Comparison of ENCODE assay signal across 16 cellular contexts in the genomic region with DNA sequence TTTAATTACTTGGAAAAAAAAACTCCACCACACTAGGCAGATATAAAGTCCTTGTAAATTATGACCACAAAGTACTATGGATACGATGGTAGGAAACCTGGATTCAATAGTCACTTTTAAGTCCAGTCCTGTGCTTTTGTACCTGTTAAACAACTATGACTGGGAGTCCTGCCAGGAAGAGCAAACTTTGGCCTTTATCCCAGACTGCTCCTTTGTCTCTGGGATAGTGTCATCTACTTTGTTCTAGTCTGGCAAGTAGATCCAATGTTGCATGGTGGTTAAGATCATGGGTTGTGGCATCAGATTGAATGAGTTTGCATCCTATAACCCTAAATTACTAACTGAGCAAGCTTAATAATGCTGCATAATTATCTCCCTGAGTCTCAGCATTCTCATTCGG.
DNase-seq lines count a peak whose midpoint lies in the region; ATAC-seq, FAIRE-seq and TF ChIP-seq lines count a peak whose summit lies in the region.
"Had no signal": no experiment of that assay in that cellular context is flagged by ENCODE, and none has a peak within 500 bp of the region (broad histone marks: within the 10 kb centered on the region; RNA-seq: fewer than 3 reads in every experiment).

No MANE protein-coding gene starts in this region.

- H3K4me3 ChIP-seq in epithelial cell of esophagus (ENCODE audit: low read length) = no peak overlapping the region

- no peak for ATAC-seq in GM18861 (IDR thresholded peaks at IDR 0.05; ENCODE audit: unreplicated experiment)
- ATAC-seq: activated CD4-positive, alpha-beta T cell treated with anti-CD3 and anti-CD28 coated beads for 36 hours had no signal

- TF ChIP-seq CTCF in epithelial cell of esophagus (IDR thresholded peaks at IDR 0.05; ENCODE audit: insufficient read depth, low read depth, low read length, missing control alignments) = no peak

- DNase-seq in H4 (ENCODE audit: low spot score) (peak; percentile 4), NCI-H748 treated with DMSO at 0.1 percent for 48 hours (lab: John Stamatoyannopoulos, UW) (peak; percentile 12), epithelial cell of esophagus (ENCODE audit: low read depth) (peak; percentile 80), renal cortical epithelial cell (ENCODE audit: low read depth) (peak; percentile 70), cerebellum (ENCODE audit: low spot score) (no peak), GM19239 (ENCODE audit: insufficient read length, low spot score) (no peak)
- no peak for DNase-seq in activated naive CD4-positive, alpha-beta T cell treated with Interleukin-2 at 50 U/mL for 16 hours
- DNase-seq: activated CD4-positive, alpha-beta T cell treated with anti-CD3 and anti-CD28 coated beads for 36 hours; activated naive CD8-positive, alpha-beta T cell treated with anti-CD3 and anti-CD28 coated beads for 36 hours; activated T-cell treated with anti-CD3 and anti-CD28 coated beads for 4 hours; DMS79; Kasumi-1; NCI-H2107; nephron progenitor cell had no signal

- FAIRE-seq in GM19239 (lab: Jason Lieb, UNC) = no peak
- FAIRE-seq: endometrium had no signal

Comparison
In these comparisons a context has a peak if more than half of its experiments do, and no peak if none do; other contexts are left out.
1. DNase-seq: peak in H4 (single experiment), NCI-H748 treated with DMSO at 0.1 percent for 48 hours (single experiment), epithelial cell of esophagus (single experiment) and renal cortical epithelial cell (single experiment); none in activated naive CD4-positive, alpha-beta T cell treated with Interleukin-2 at 50 U/mL for 16 hours (single experiment), cerebellum (single experiment) and GM19239 (single experiment).